In genomic region chr17:81298325-81298990, GRCh38 we compare ENCODE assay signal across 26 cellular contexts. TPM values are rescaled to one million over a fixed set of nuclear protein-coding genes. Genes with fewer than 3 reads are reported as not detected.
A peak's percentile ranks its signal among the peaks of the same experiment; 100 is the strongest.
DNase-seq lines count a peak whose midpoint lies in the region; TF ChIP-seq lines count a peak whose summit lies in the region.
"Had no signal": no experiment of that assay in that cellular context is flagged by ENCODE, and none has a peak within 500 bp of the region (broad histone marks: within the 10 kb centered on the region; RNA-seq: fewer than 3 reads in every experiment).

No MANE protein-coding gene starts in this region.

- peak overlapping the region; percentile 71 for H3K27ac Mint-ChIP-seq in glutamatergic neuron (ENCODE audit: unreplicated experiment)
- no peak overlapping the region for H3K27ac Mint-ChIP-seq in neural crest cell (ENCODE audit: unreplicated experiment)
- H3K27ac Mint-ChIP-seq: activated naive CD4-positive, alpha-beta T cell treated with anti-CD3 and anti-CD28 coated beads for 36 hours; activated T-helper 1 cell treated with anti-CD3 and anti-CD28 coated beads, Interleukin-12 subunit alpha, Interleukin-12 subunit beta, Interleukin-2, Interleukin-4 antibody, amounts not matched to agents 30 ng/mL and 10 ng/mL and 1 ng/mL, durations not matched to agents 14 hours and 24 hours and 36 hours; B cell had no signal

- TF ChIP-seq POLR2A in spleen (IDR thresholded peaks at IDR 0.05) = no peak

- no peaks in the 10 kb centered on the region for H3K36me3 ChIP-seq in spleen
- H3K36me3 ChIP-seq: adrenal gland, right atrium auricular region, transverse colon had no signal

- H3K4me1 ChIP-seq in spleen = peaks cover 13 to 47% (median 24%) of the 10 kb centered on the region in 6 donors

- H3K36me3 Mint-ChIP-seq in glutamatergic neuron (ENCODE audit: unreplicated experiment) (no peaks in the 10 kb centered on the region), neural crest cell (ENCODE audit: low read depth) (no peaks in the 10 kb centered on the region)

- H3K27ac ChIP-seq in spleen = no peak overlapping the region
- H3K27ac ChIP-seq: adrenal gland, body of pancreas, HL-60, PC-9, right atrium auricular region, transverse colon had no signal

- H3K9me3 Mint-ChIP-seq in glutamatergic neuron (ENCODE audit: unreplicated experiment) (peaks cover 7% of the 10 kb centered on the region), neural crest cell (no peaks in the 10 kb centered on the region)
- H3K9me3 Mint-ChIP-seq: activated naive CD4-positive, alpha-beta T cell treated with anti-CD3 and anti-CD28 coated beads for 36 hours; activated T-helper 1 cell treated with anti-CD3 and anti-CD28 coated beads, Interleukin-12 subunit alpha, Interleukin-12 subunit beta, Interleukin-2, Interleukin-4 antibody, amounts not matched to agents 30 ng/mL and 10 ng/mL and 1 ng/mL, durations not matched to agents 14 hours and 24 hours and 36 hours had no signal

- no peaks in the 10 kb centered on the region for H3K9me3 ChIP-seq in spleen
- H3K9me3 ChIP-seq: adrenal gland, body of pancreas, mucosa of descending colon, right atrium auricular region, transverse colon had no signal

- H3K27me3 ChIP-seq in spleen (replicated peaks in 1 of 7) = no peaks in the 10 kb centered on the region
- H3K27me3 ChIP-seq: adrenal gland, body of pancreas, right atrium auricular region, transverse colon had no signal

- intact Hi-C loops in spleen (cut with DNase I; ENCODE audit: low total_unique reads) = no loop called here

- H3K4me3 Mint-ChIP-seq in glutamatergic neuron (ENCODE audit: unreplicated experiment) = no peak overlapping the region
- peak overlapping the region; percentile 45 for H3K4me3 Mint-ChIP-seq in neural crest cell
- H3K4me3 Mint-ChIP-seq: activated naive CD4-positive, alpha-beta T cell treated with anti-CD3 and anti-CD28 coated beads for 36 hours; activated T-helper 1 cell treated with anti-CD3 and anti-CD28 coated beads, Interleukin-12 subunit alpha, Interleukin-12 subunit beta, Interleukin-2, Interleukin-4 antibody, amounts not matched to agents 30 ng/mL and 10 ng/mL and 1 ng/mL, durations not matched to agents 14 hours and 24 hours and 36 hours; B cell had no signal

- H3K4me3 ChIP-seq in LNCaP clone FGC (ENCODE audit: low read depth, low read length) (no peak overlapping the region), spleen (no peak overlapping the region)
- H3K4me3 ChIP-seq: adrenal gland, body of pancreas, mucosa of descending colon, PC-9, right atrium auricular region, transverse colon had no signal

- H3K27me3 Mint-ChIP-seq in glutamatergic neuron (ENCODE audit: unreplicated experiment) (peaks cover 13% of the 10 kb centered on the region), neural crest cell (ENCODE audit: low read depth) (no peaks in the 10 kb centered on the region)
- H3K27me3 Mint-ChIP-seq: B cell had no signal

- DNase-seq in NCI-H510A treated with DMSO at 0.1 percent for 48 hours (lab: John Stamatoyannopoulos, UW) = peak; percentile 54
- DNase-seq in NCI-H510A (lab: John Stamatoyannopoulos, UW) = no peak
- DNase-seq in LNCaP clone FGC (ENCODE audit: low read depth) = peak; percentile 96
- no peak for DNase-seq in glutamatergic neuron
- no peak for DNase-seq in neural crest cell (ENCODE audit: low read depth, low spot score)
- no peak for DNase-seq in spleen
- DNase-seq in T1000 (lab: John Stamatoyannopoulos, UW) = no peak
- DNase-seq in NCI-H2227 treated with DMSO at 0.1 percent for 48 hours (lab: John Stamatoyannopoulos, UW) = no peak
- DNase-seq: activated CD4-positive, alpha-beta T cell treated with anti-CD3 and anti-CD28 coated beads, Interleukin-2, amount 50 U/mL, for 48 hours; activated naive CD4-positive, alpha-beta T cell treated with anti-CD3 and anti-CD28 coated beads for 36 hours; adrenal gland; body of pancreas; DND-41; effector CD4-positive, alpha-beta T cell; Karpas-422; MV-4-11; NCI-H1694; NCI-H345; SW 1271; transverse colon had no signal

- 89 to 94% (median 90%) methylated on average over 11 of the region's 11 CpGs for WGBS in spleen, 5 donors

- no peak for TF ChIP-seq CTCF in LNCaP clone FGC (IDR thresholded peaks at IDR 0.05; ENCODE audit: control insufficient read depth, extremely low read depth, insufficient read depth)
- TF ChIP-seq CTCF in glutamatergic neuron (IDR thresholded peaks at IDR 0.05; ENCODE audit: partially characterized antibody, unreplicated experiment) = no peak
- no peak for TF ChIP-seq CTCF in neural crest cell (conservative IDR thresholded peaks at IDR 0.05)
- TF ChIP-seq CTCF in spleen (IDR thresholded peaks at IDR 0.05 in 8 of 11, conservative IDR thresholded peaks at IDR 0.05 in 3 of 11) = no peak

- peaks cover 23% of the 10 kb centered on the region for H3K4me1 Mint-ChIP-seq in glutamatergic neuron (ENCODE audit: low read depth, unreplicated experiment)
- H3K4me1 Mint-ChIP-seq in neural crest cell = peaks cover 27% of the 10 kb centered on the region

RNA-seq across cellular contexts. Expression of gene SLC38A10, which starts 3.4 kb away (rescaled TPM):
- total RNA-seq in glutamatergic neuron (ENCODE audit: unreplicated experiment) (92.4 TPM), neural crest cell (59.6 and 63.3 TPM in 2 replicates), spleen (100 to 1,000 TPM in 1 of 7 donors, 10 to 100 TPM in 6; 82.8 to 112 (median 95.0) TPM)
- polyA plus RNA-seq in spleen = 10 to 100 TPM; 54.9 to 85.1 (median 71.4) TPM

RNA-seq across cellular contexts. Expression of gene NDUFAF8, which starts 59.3 kb away (rescaled TPM):
- total RNA-seq in glutamatergic neuron (ENCODE audit: unreplicated experiment) (31.5 TPM), neural crest cell (54.5 and 68.2 TPM in 2 replicates), spleen (10 to 100 TPM; 22.0 to 49.3 (median 34.3) TPM)
- 10 to 100 TPM; 54.9 to 57.6 (median 56.7) TPM for polyA plus RNA-seq in spleen

RNA-seq across cellular contexts. Expression of gene TEPSIN, which starts 59.6 kb away (rescaled TPM):
- 85.7 TPM for total RNA-seq in glutamatergic neuron (ENCODE audit: unreplicated experiment)
- 36.9 and 40.4 TPM in 2 replicates for total RNA-seq in neural crest cell
- total RNA-seq in spleen = 10 to 100 TPM; 62.3 to 88.8 (median 72.3) TPM
- 10 to 100 TPM; 36.9 to 76.3 (median 57.9) TPM for polyA plus RNA-seq in spleen

Comparison
In these comparisons a context has a peak if more than half of its experiments do, and no peak if none do; other contexts are left out.
1. DNase-seq: peak in NCI-H510A treated with DMSO at 0.1 percent for 48 hours (single experiment) and LNCaP clone FGC (single experiment); none in NCI-H510A (single experiment), glutamatergic neuron (single experiment), neural crest cell (single experiment), spleen (single experiment), T1000 (single experiment) and NCI-H2227 treated with DMSO at 0.1 percent for 48 hours (single experiment).